Comparison of ENCODE assay signal across 12 cellular contexts in the genomic region with DNA sequence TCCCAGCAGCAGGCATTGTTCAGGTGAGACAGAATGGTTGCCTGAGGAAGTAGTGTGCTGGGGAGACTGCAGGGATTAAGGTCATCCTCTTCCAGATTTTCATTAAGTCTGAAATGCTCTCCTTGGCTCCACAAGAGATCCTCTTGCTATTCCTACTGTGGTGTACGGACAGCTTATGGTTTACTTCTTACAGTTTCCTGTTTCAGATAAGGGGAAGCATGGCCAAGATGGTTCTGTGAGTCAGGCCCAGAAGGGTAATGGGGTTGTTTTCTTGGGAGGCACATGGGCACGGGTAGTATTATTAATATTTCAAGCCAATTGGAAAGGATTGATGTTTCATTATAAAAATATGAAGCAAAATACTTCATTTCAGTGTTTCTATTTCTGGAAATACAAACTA. TPM values are rescaled to one million over a fixed set of nuclear protein-coding genes. Genes with fewer than 3 reads are reported as not detected.
DNase-seq lines count a peak whose midpoint lies in the region; ATAC-seq and TF ChIP-seq lines count a peak whose summit lies in the region.
"Had no signal": no experiment of that assay in that cellular context is flagged by ENCODE, and none has a peak within 500 bp of the region (broad histone marks: within the 10 kb centered on the region; RNA-seq: fewer than 3 reads in every experiment).

No MANE protein-coding gene starts in this region.

- H3K27me3 Mint-ChIP-seq in endodermal cell (ENCODE audit: insufficient read depth) (no peaks in the 10 kb centered on the region), natural killer cell (ENCODE audit: low read depth in 2 of 2) (no peaks in the 10 kb centered on the region)

- peaks cover 70% of the 10 kb centered on the region for H3K36me3 Mint-ChIP-seq in endodermal cell (ENCODE audit: low read depth)
- H3K36me3 Mint-ChIP-seq in natural killer cell: no peaks in the 10 kb centered on the region

- H3K27ac ChIP-seq in endodermal cell (ENCODE audit: low read depth, low read length): no peak overlapping the region
- H3K27ac ChIP-seq: WERI-Rb-1 had no signal

- H3K4me3 ChIP-seq in endodermal cell (ENCODE audit: low read length): no peak overlapping the region

- peaks cover 89% of the 10 kb centered on the region for H3K36me3 ChIP-seq in endodermal cell (ENCODE audit: control insufficient read depth, insufficient read depth, low read length)

- intact Hi-C loops in Right ventricle myocardium superior (cut with DNase I) (loop anchor here (2.0 to 5.0 kb wide), 2 partner anchors 67 to 127 kb away; no protein-coding TSS in a partner anchor), Right ventricle myocardium inferior (cut with DNase I) (loop anchor here (2.0 to 10.0 kb wide), 3 partner anchors 43 to 555 kb away; partner anchors contain the start of gene GLRX), natural killer cell (cut with micrococcal nuclease) (loop anchor here (2.0 kb wide), 1 partner anchor 49 kb away; the partner anchor contains the start of gene RHOBTB3)

- 100% methylated on average over 2 of the region's 2 CpGs; no CpG with 5 or more reads in 1 of the 2 experiments for WGBS in endodermal cell (ENCODE audit: insufficient coverage in 1 of 2, insufficient read length in 1 of 2), 2 experiments

- H3K4me1 ChIP-seq in endodermal cell (ENCODE audit: control insufficient read depth, insufficient read depth, low read length): no peaks in the 10 kb centered on the region

- DNase-seq in Right ventricle myocardium superior (no peak), Right ventricle myocardium inferior (ENCODE audit: missing footprints) (no peak), endodermal cell (no peak), natural killer cell (no peak), COLO668 (lab: John Stamatoyannopoulos, UW; ENCODE audit: unreplicated experiment) (no peak), activated gamma-delta T cell treated with Interleukin-2 at 50 U/mL for 16 hours (no peak)
- DNase-seq: activated naive CD4-positive, alpha-beta T cell treated with anti-CD3 and anti-CD28 coated beads for 36 hours; left cardiac atrium; NCI-H187 treated with DMSO at 0.1 percent for 48 hours; WERI-Rb-1 had no signal

- peak overlapping the region; percentile 59 for H3K27ac Mint-ChIP-seq in endodermal cell
- peak overlapping the region; percentile 82 to 89 for H3K27ac Mint-ChIP-seq in natural killer cell
- H3K27ac Mint-ChIP-seq: activated naive CD4-positive, alpha-beta T cell treated with anti-CD3 and anti-CD28 coated beads for 36 hours had no signal

- H3K9me3 ChIP-seq in endodermal cell (ENCODE audit: control insufficient read depth, low read length): no peaks in the 10 kb centered on the region

- ATAC-seq in Right ventricle myocardium superior (ENCODE audit: poor library complexity) (peak; percentile 4), Right ventricle myocardium inferior (no peak), natural killer cell (peak in 2 of 3 donors; percentile 16 to 38), HG03025 (IDR thresholded peaks at IDR 0.05; ENCODE audit: low FRiP score, unreplicated experiment) (no peak), GM21737 (IDR thresholded peaks at IDR 0.05; ENCODE audit: unreplicated experiment) (no peak)

- H3K9me3 Mint-ChIP-seq in endodermal cell: no peaks in the 10 kb centered on the region
- H3K9me3 Mint-ChIP-seq in natural killer cell: no peaks in the 10 kb centered on the region
- H3K9me3 Mint-ChIP-seq: activated naive CD4-positive, alpha-beta T cell treated with anti-CD3 and anti-CD28 coated beads for 36 hours had no signal

- H3K4me1 Mint-ChIP-seq in endodermal cell (no peaks in the 10 kb centered on the region), natural killer cell (peaks cover 23 to 24% of the 10 kb centered on the region in 2 donors)

- no peak overlapping the region for H3K4me3 Mint-ChIP-seq in endodermal cell
- peak overlapping the region; percentile 66 for H3K4me3 Mint-ChIP-seq in natural killer cell
- H3K4me3 Mint-ChIP-seq: activated naive CD4-positive, alpha-beta T cell treated with anti-CD3 and anti-CD28 coated beads for 36 hours had no signal

- TF ChIP-seq CTCF in endodermal cell (conservative IDR thresholded peaks at IDR 0.05) (no peak), natural killer cell (IDR thresholded peaks at IDR 0.05) (no peak)

- H3K9ac ChIP-seq in endodermal cell (ENCODE audit: extremely low read depth, low read length, poor library complexity, severe bottlenecking): no peak overlapping the region

- H3K27me3 ChIP-seq in endodermal cell (ENCODE audit: control insufficient read depth, insufficient read depth, low read length, poor library complexity, severe bottlenecking): no peaks in the 10 kb centered on the region

RNA-seq across cellular contexts. Expression of gene GLRX, which starts 42.9 kb away (rescaled TPM):
- total RNA-seq in Right ventricle myocardium superior (104 TPM), Right ventricle myocardium inferior (111 TPM), endodermal cell (10 to 100 TPM; 18.9 to 26.3 TPM), natural killer cell (100 to 1,000 TPM in 1 of 3 donors, 10 to 100 TPM in 2; 59.2 to 102 (median 62.5) TPM)
- 33.6 TPM for polyA plus RNA-seq in endodermal cell (2013, experiment 1 of 2)
- 34.9 TPM for polyA plus RNA-seq in endodermal cell (2013, experiment 2 of 2)

RNA-seq across cellular contexts. Expression of gene RHOBTB3, which starts 48.5 kb away (rescaled TPM):
- total RNA-seq in Right ventricle myocardium superior (81.1 TPM), Right ventricle myocardium inferior (76.5 TPM), endodermal cell (100 to 1,000 TPM; 432 to 444 TPM), natural killer cell (10 to 100 TPM; 46.5 to 55.1 (median 46.5) TPM)
- 116 TPM for polyA plus RNA-seq in endodermal cell (2013, experiment 1 of 2)
- 147 TPM for polyA plus RNA-seq in endodermal cell (2013, experiment 2 of 2)

Comparison
In these comparisons a context has a peak if more than half of its experiments do, and no peak if none do; other contexts are left out.
1. ATAC-seq: peak in Right ventricle myocardium superior (single experiment) and natural killer cell (2 of 3); none in Right ventricle myocardium inferior (single experiment), HG03025 (single experiment) and GM21737 (single experiment).